In the genomic region with DNA sequence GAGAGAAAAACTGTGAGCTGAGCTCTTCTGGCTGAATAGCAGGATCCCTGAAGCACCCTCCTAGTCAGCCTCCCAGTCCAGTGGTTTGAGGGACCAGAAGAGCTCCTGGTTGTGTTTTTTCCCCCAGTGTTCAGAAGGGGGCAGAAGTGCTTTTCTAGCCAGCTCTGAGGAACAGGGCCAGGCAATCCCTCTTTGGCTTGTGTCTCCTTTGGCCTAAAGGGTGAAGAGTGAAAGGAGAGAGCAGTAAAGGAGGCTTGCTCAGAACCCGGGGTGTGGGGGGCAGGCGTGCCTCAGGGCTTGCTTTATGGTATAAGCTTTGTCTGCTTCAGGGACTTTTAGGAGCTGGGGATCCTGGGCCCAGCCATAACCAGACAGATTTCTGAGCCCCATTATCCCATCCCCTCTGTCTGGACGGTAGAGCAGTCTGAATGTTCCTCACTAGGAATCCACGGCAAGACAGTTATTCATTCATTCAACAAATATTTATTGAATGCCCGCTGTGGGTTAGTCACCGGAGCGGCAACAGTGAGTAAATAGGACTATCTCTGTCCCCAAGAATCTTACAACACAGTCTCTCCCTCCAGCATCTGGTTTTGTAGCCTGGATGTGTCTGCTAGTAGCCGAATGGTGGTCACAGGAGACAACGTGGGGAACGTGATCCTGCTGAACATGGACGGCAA, we compare ENCODE assay signal across 6 cellular contexts. TPM values are rescaled to one million over a fixed set of nuclear protein-coding genes. Genes with fewer than 3 reads are reported as not detected.
DNase-seq lines count a peak whose midpoint lies in the region; ATAC-seq and TF ChIP-seq lines count a peak whose summit lies in the region.

No MANE protein-coding gene starts in this region.

- no peaks in the 10 kb centered on the region for H3K27me3 Mint-ChIP-seq in activated CD4-positive, alpha-beta memory T cell treated with anti-CD3 and anti-CD28 coated beads, Interleukin-2, amount 10 ng/mL, durations not matched to agents 7 days and 5 days

- peaks cover 67% of the 10 kb centered on the region for H3K36me3 Mint-ChIP-seq in activated CD4-positive, alpha-beta memory T cell treated with anti-CD3 and anti-CD28 coated beads, Interleukin-2, amount 10 ng/mL, durations not matched to agents 7 days and 5 days (ENCODE audit: low read depth)

- peaks cover 0 to under 1% (median 0%) of the 10 kb centered on the region in 4 donors for H3K36me3 ChIP-seq in right lobe of liver

- peak overlapping the region in 2 of 3 donors; percentile 35 to 39 for H3K4me3 ChIP-seq in right lobe of liver

- peaks cover 0 to 23% (median 6%) of the 10 kb centered on the region in 4 donors for H3K4me1 ChIP-seq in right lobe of liver

- TF ChIP-seq POLR2A in right lobe of liver (IDR thresholded peaks at IDR 0.05), result peak; percentile 22

- CTCF ChIA-PET in activated CD4-positive, alpha-beta memory T cell treated with anti-CD3 and anti-CD28 coated beads, Interleukin-2, amount 10 ng/mL, durations not matched to agents 7 days and 5 days (lab: Charles Lee), result interaction anchor here (0.7 to 4.9 kb wide), 10 partner anchors 10 to 178 kb away, joined by 3 to 25 read pairs (median 3); partner anchors contain the start of genes ACP2, DDB2 and MADD

- peak in 3 of 4 donors; percentile 29 to 52 (median 37) for TF ChIP-seq CTCF in right lobe of liver (IDR thresholded peaks at IDR 0.05)

- peak; percentile 55 for DNase-seq in HuH-7 (ENCODE audit: low spot score)
- no peak for DNase-seq in activated CD4-positive, alpha-beta memory T cell treated with anti-CD3 and anti-CD28 coated beads, Interleukin-2, amount 10 ng/mL, durations not matched to agents 7 days and 5 days
- DNase-seq in right lobe of liver, result no peak

- peak; percentile 66 to 71 (median 70) for ATAC-seq in right lobe of liver
- no peak for ATAC-seq in HG03095 (IDR thresholded peaks at IDR 0.05; ENCODE audit: unreplicated experiment)
- ATAC-seq in HG02884 (IDR thresholded peaks at IDR 0.05; ENCODE audit: unreplicated experiment), result no peak
- no peak for ATAC-seq in GM21576 (IDR thresholded peaks at IDR 0.05; ENCODE audit: unreplicated experiment)

- H3K9me3 ChIP-seq in right lobe of liver, result no peaks in the 10 kb centered on the region

- H3K27ac ChIP-seq in right lobe of liver, result peak overlapping the region; percentile 37 to 83 (median 59)

- H3K4me3 Mint-ChIP-seq in activated CD4-positive, alpha-beta memory T cell treated with anti-CD3 and anti-CD28 coated beads, Interleukin-2, amount 10 ng/mL, durations not matched to agents 7 days and 5 days, result no peak overlapping the region

- intact Hi-C loops in right lobe of liver (cut with DNase I), result no loop called here

- peak overlapping the region; percentile 77 for H3K27ac Mint-ChIP-seq in activated CD4-positive, alpha-beta memory T cell treated with anti-CD3 and anti-CD28 coated beads, Interleukin-2, amount 10 ng/mL, durations not matched to agents 7 days and 5 days

- no peaks in the 10 kb centered on the region for H3K27me3 ChIP-seq in right lobe of liver

- H3K4me1 Mint-ChIP-seq in activated CD4-positive, alpha-beta memory T cell treated with anti-CD3 and anti-CD28 coated beads, Interleukin-2, amount 10 ng/mL, durations not matched to agents 7 days and 5 days, result peaks cover 26% of the 10 kb centered on the region

- 11% methylated on average over 10 of the region's 11 CpGs for WGBS in right lobe of liver (ENCODE audit: insufficient coverage, low coverage, low lambda C conversion rate, missing lambda C conversion rate)

- POLR2A ChIA-PET in activated CD4-positive, alpha-beta memory T cell treated with anti-CD3 and anti-CD28 coated beads, Interleukin-2, amount 10 ng/mL, durations not matched to agents 7 days and 5 days (lab: Charles Lee), result interaction anchor here (1.0 to 17.4 kb wide), 11 partner anchors 8 to 94 kb away, joined by 3 to 161 read pairs (median 5); partner anchors contain the start of genes ACP2, DDB2 and MADD

- H3K9me3 Mint-ChIP-seq in activated CD4-positive, alpha-beta memory T cell treated with anti-CD3 and anti-CD28 coated beads, Interleukin-2, amount 10 ng/mL, durations not matched to agents 7 days and 5 days, result no peaks in the 10 kb centered on the region

RNA-seq across cellular contexts. Expression of gene ACP2, which starts 14.5 kb away (rescaled TPM):
- 10 to 100 TPM; 26.6 to 27.1 TPM for total RNA-seq in activated CD4-positive, alpha-beta memory T cell treated with anti-CD3 and anti-CD28 coated beads, Interleukin-2, amount 10 ng/mL, durations not matched to agents 7 days and 5 days
- 100 to 1,000 TPM in 2 of 6 experiments, 10 to 100 TPM in 4; 53.3 to 173 (median 64.1) TPM for total RNA-seq in right lobe of liver

RNA-seq across cellular contexts. Expression of gene DDB2, which starts 19.4 kb away (rescaled TPM):
- 100 to 1,000 TPM; 159 to 163 TPM for total RNA-seq in activated CD4-positive, alpha-beta memory T cell treated with anti-CD3 and anti-CD28 coated beads, Interleukin-2, amount 10 ng/mL, durations not matched to agents 7 days and 5 days
- 10 to 100 TPM; 13.1 to 24.2 (median 13.8) TPM for total RNA-seq in right lobe of liver

RNA-seq across cellular contexts. Expression of gene NR1H3, which starts 23.7 kb away (rescaled TPM):
- 10 to 100 TPM; 10.5 to 13.9 TPM for total RNA-seq in activated CD4-positive, alpha-beta memory T cell treated with anti-CD3 and anti-CD28 coated beads, Interleukin-2, amount 10 ng/mL, durations not matched to agents 7 days and 5 days
- total RNA-seq in right lobe of liver, result 10 to 100 TPM; 61.5 to 82.9 (median 67.3) TPM

RNA-seq across cellular contexts. Expression of gene MADD, which starts 35.8 kb away (rescaled TPM):
- 100 to 1,000 TPM in 1 of 2 experiments, 10 to 100 TPM in 1; 99.4 to 107 TPM for total RNA-seq in activated CD4-positive, alpha-beta memory T cell treated with anti-CD3 and anti-CD28 coated beads, Interleukin-2, amount 10 ng/mL, durations not matched to agents 7 days and 5 days
- total RNA-seq in right lobe of liver, result 10 to 100 TPM; 15.2 to 21.3 (median 16.8) TPM

RNA-seq across cellular contexts. Expression of gene PACSIN3, which starts 47.9 kb away (rescaled TPM):
- 1 to 10 TPM in 1 of 2 experiments, under 1 TPM in 1; 0.91 to 1.2 TPM for total RNA-seq in activated CD4-positive, alpha-beta memory T cell treated with anti-CD3 and anti-CD28 coated beads, Interleukin-2, amount 10 ng/mL, durations not matched to agents 7 days and 5 days
- 10 to 100 TPM in 5 of 6 experiments, 1 to 10 TPM in 1; 9.6 to 31.1 (median 25.0) TPM for total RNA-seq in right lobe of liver

Comparison
In these comparisons a context has a peak if more than half of its experiments do, and no peak if none do; other contexts are left out.
1. ATAC-seq: peak in right lobe of liver (4 of 4); none in HG03095 (single experiment), HG02884 (single experiment) and GM21576 (single experiment).
2. RNA of gene DDB2, which starts 19.4 kb away (total RNA-seq): 159 to 163 TPM in activated CD4-positive, alpha-beta memory T cell treated with anti-CD3 and anti-CD28 coated beads, Interleukin-2, amount 10 ng/mL, durations not matched to agents 7 days and 5 days; 13.1 to 24.2 TPM in right lobe of liver; every median in the first group is over 4 times any median in the second.
3. RNA of gene NR1H3, which starts 23.7 kb away (total RNA-seq): 61.5 to 82.9 TPM in right lobe of liver; 10.5 to 13.9 TPM in activated CD4-positive, alpha-beta memory T cell treated with anti-CD3 and anti-CD28 coated beads, Interleukin-2, amount 10 ng/mL, durations not matched to agents 7 days and 5 days; every median in the first group is over 4 times any median in the second.